Comparison of ENCODE assay signal across 11 cellular contexts in genomic region chr1:78142731-78143130, GRCh38.
DNase-seq lines count a peak whose midpoint lies in the region; ATAC-seq and TF ChIP-seq lines count a peak whose summit lies in the region.
"Had no signal": no experiment of that assay in that cellular context is flagged by ENCODE, and none has a peak within 500 bp of the region (broad histone marks: within the 10 kb centered on the region; RNA-seq: fewer than 3 reads in every experiment).

No MANE protein-coding gene starts in this region.

- H3K4me3 Mint-ChIP-seq in CD8-positive, alpha-beta T cell: peak overlapping the region; percentile 80
- H3K4me3 Mint-ChIP-seq in mesothelial cell of epicardium: no peak overlapping the region

- no peak overlapping the region for H3K27ac Mint-ChIP-seq in CD8-positive, alpha-beta T cell
- H3K27ac Mint-ChIP-seq in mesothelial cell of epicardium: no peak overlapping the region

- peaks cover 2% of the 10 kb centered on the region for H3K27me3 Mint-ChIP-seq in CD8-positive, alpha-beta T cell (ENCODE audit: low read depth)
- peaks cover 51% of the 10 kb centered on the region for H3K27me3 Mint-ChIP-seq in mesothelial cell of epicardium (ENCODE audit: low read depth)

- CTCF ChIA-PET in CD8-positive, alpha-beta T cell (lab: Charles Lee): interaction anchor here (1.0 to 1.8 kb wide), 2 partner anchors 11 to 475 kb away, joined by 3 to 6 read pairs; no protein-coding TSS in a partner anchor

- no peaks in the 10 kb centered on the region for H3K9me3 ChIP-seq in CD8-positive, alpha-beta T cell (ENCODE audit: low read length)

- H3K4me1 ChIP-seq in CD8-positive, alpha-beta T cell (ENCODE audit: insufficient read depth, low read length): peaks cover 10% of the 10 kb centered on the region

- peaks cover 19% of the 10 kb centered on the region for H3K4me1 Mint-ChIP-seq in CD8-positive, alpha-beta T cell (ENCODE audit: low read depth)
- peaks cover 2% of the 10 kb centered on the region for H3K4me1 Mint-ChIP-seq in mesothelial cell of epicardium

- no peak for DNase-seq in CD8-positive, alpha-beta T cell
- no peak for DNase-seq in epithelial cell of proximal tubule (ENCODE audit: low read depth)
- no peak for DNase-seq in SIG-M5 (lab: John Stamatoyannopoulos, UW)
- no peak for DNase-seq in GM13976 (ENCODE audit: low spot score)
- no peak for DNase-seq in NCI-H1048 (lab: John Stamatoyannopoulos, UW)
- no peak for DNase-seq in mesothelial cell of epicardium (ENCODE audit: low spot score in 2 of 2, unreplicated experiment in 2 of 2)
- DNase-seq: DMS153, midbrain had no signal

- no peaks in the 10 kb centered on the region for H3K36me3 Mint-ChIP-seq in CD8-positive, alpha-beta T cell
- H3K36me3 Mint-ChIP-seq in mesothelial cell of epicardium: no peaks in the 10 kb centered on the region

- POLR2A ChIA-PET in CD8-positive, alpha-beta T cell (lab: Charles Lee): interaction anchor here (1.0 kb wide), 1 partner anchor 138 kb away, joined by 3 read pairs; the partner anchor contains the start of gene DNAJB4

- intact Hi-C loops in CD8-positive, alpha-beta T cell (cut with DNase I, micrococcal nuclease): no loop called here

- H3K4me3 ChIP-seq in CD8-positive, alpha-beta T cell (ENCODE audit: low read depth, low read length): peak overlapping the region; percentile 42
- peak overlapping the region; percentile 30 for H3K4me3 ChIP-seq in epithelial cell of proximal tubule (ENCODE audit: low read depth, low read length)

- no peaks in the 10 kb centered on the region for H3K36me3 ChIP-seq in CD8-positive, alpha-beta T cell (ENCODE audit: insufficient read depth, low read length)

- TF ChIP-seq CTCF in CD8-positive, alpha-beta T cell (IDR thresholded peaks at IDR 0.05): no peak
- TF ChIP-seq CTCF in epithelial cell of proximal tubule (conservative IDR thresholded peaks at IDR 0.05; ENCODE audit: low read depth, low read length) (no peak), GM13976 (IDR thresholded peaks at IDR 0.05; ENCODE audit: borderline replicate concordance, control extremely low read depth, extremely low read depth, insufficient read depth, missing control alignments) (no peak), mesothelial cell of epicardium (IDR thresholded peaks at IDR 0.05; ENCODE audit: unreplicated experiment) (no peak)

- no peaks in the 10 kb centered on the region for H3K27me3 ChIP-seq in CD8-positive, alpha-beta T cell (ENCODE audit: insufficient read depth, low read length)

- ATAC-seq in CD8-positive, alpha-beta T cell: no peak
- ATAC-seq in GM19438 (IDR thresholded peaks at IDR 0.05; ENCODE audit: low read depth, unreplicated experiment): peak; percentile 25
- ATAC-seq in HG03439 (IDR thresholded peaks at IDR 0.05; ENCODE audit: unreplicated experiment): peak; percentile 20

- H3K27ac ChIP-seq in CD8-positive, alpha-beta T cell (ENCODE audit: low read depth, low read length): peak overlapping the region; percentile 9
- H3K27ac ChIP-seq: RWPE1 had no signal

- in situ Hi-C loops in GM13976 (cut with MboI; ENCODE audit: low sequenced_read_pairs, unreplicated experiment): no loop called here

- no peaks in the 10 kb centered on the region for H3K9me3 Mint-ChIP-seq in CD8-positive, alpha-beta T cell
- H3K9me3 Mint-ChIP-seq in mesothelial cell of epicardium: no peaks in the 10 kb centered on the region
